In the genomic region with DNA sequence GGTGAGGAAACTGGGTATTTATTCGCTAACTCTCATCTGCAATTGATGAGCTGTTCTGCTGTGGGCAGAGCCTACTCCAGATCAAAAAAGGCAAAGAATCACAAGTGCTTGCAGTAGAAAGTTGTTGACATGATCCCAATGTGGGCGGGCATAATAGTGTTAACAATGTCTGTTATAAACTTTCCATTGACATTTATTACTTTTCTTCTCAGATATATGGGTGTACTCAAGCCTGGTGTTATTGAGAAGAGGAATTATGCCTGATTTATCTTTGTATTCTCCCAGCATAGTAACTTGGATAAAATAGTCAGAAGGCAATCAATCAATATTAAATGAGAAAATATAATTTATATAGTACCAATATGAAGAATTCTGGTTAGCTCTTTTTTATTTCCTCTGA, we compare ENCODE assay signal across 23 cellular contexts. TPM values are rescaled to one million over a fixed set of nuclear protein-coding genes. Genes with fewer than 3 reads are reported as not detected.
DNase-seq lines count a peak whose midpoint lies in the region; ATAC-seq, FAIRE-seq and TF ChIP-seq lines count a peak whose summit lies in the region.
"Had no signal": no experiment of that assay in that cellular context is flagged by ENCODE, and none has a peak within 500 bp of the region (broad histone marks: within the 10 kb centered on the region; RNA-seq: fewer than 3 reads in every experiment).

No MANE protein-coding gene starts in this region.

- DNase-seq in NCI-H510A treated with DMSO at 0.1 percent for 48 hours (lab: John Stamatoyannopoulos, UW) (peak; percentile 1), NCI-H510A (lab: John Stamatoyannopoulos, UW) (no peak), RKO (ENCODE audit: low spot score) (peak; percentile 67), left colon (no peak), prostate gland (ENCODE audit: low spot score) (peak; percentile 9), sciatic nerve (ENCODE audit: low spot score) (no peak), small intestine (no peak)
- DNase-seq: Caco-2; CD4-positive, CD25-positive, alpha-beta regulatory T cell; CD8-positive, alpha-beta T cell; DMS153; DND-41; H9 had no signal

- intact Hi-C loops in left colon (cut with DNase I, micrococcal nuclease) (no loop called here), prostate gland (cut with DNase I) (no loop called here), sciatic nerve (cut with DNase I) (no loop called here)

- no peak for FAIRE-seq in small intestine (lab: Jason Lieb, UNC)
- FAIRE-seq: A204.1, G401.6, GM12892 had no signal

- no peak for TF ChIP-seq POLR2A in prostate gland (IDR thresholded peaks at IDR 0.05)

- ATAC-seq in left colon (peak; percentile 65), sciatic nerve (no peak), HG02763 (IDR thresholded peaks at IDR 0.05; ENCODE audit: unreplicated experiment) (no peak)
- ATAC-seq: CD8-positive, alpha-beta T cell; GM23338; HCT116 had no signal

- H3K4me3 ChIP-seq in prostate gland, result no peak overlapping the region
- no peak overlapping the region for H3K4me3 ChIP-seq in small intestine (ENCODE audit: low read depth in 1 of 2, low read length in 2 of 2)
- H3K4me3 ChIP-seq: BLaER1, GM23338 had no signal

- no peak for TF ChIP-seq CTCF in prostate gland (IDR thresholded peaks at IDR 0.05)

- H3K4me1 ChIP-seq in prostate gland (replicated peaks) (no peaks in the 10 kb centered on the region), small intestine (ENCODE audit: control insufficient read depth in 2 of 2, insufficient read depth in 1 of 2, low read depth in 1 of 2, low read length in 1 of 2) (no peaks in the 10 kb centered on the region)
- H3K4me1 ChIP-seq: Caco-2 had no signal

- H3K27me3 ChIP-seq in prostate gland (replicated peaks; ENCODE audit: insufficient read depth), result no peaks in the 10 kb centered on the region
- H3K27me3 ChIP-seq in small intestine (ENCODE audit: control insufficient read depth in 2 of 2, insufficient read depth in 2 of 2, low read length in 2 of 2), result no peaks in the 10 kb centered on the region
- H3K27me3 ChIP-seq: BLaER1 had no signal

- no peak overlapping the region for H3K27ac ChIP-seq in prostate gland
- no peak overlapping the region for H3K27ac ChIP-seq in small intestine (ENCODE audit: low read depth in 1 of 2, low read length in 1 of 2)
- H3K27ac ChIP-seq: 22Rv1, BLaER1, C4-2B had no signal

- no peaks in the 10 kb centered on the region for H3K36me3 ChIP-seq in prostate gland
- H3K36me3 ChIP-seq in small intestine (ENCODE audit: control insufficient read depth in 2 of 2, insufficient read depth in 2 of 2, low read length in 2 of 2), result no peaks in the 10 kb centered on the region
- H3K36me3 ChIP-seq: BLaER1 had no signal

- WGBS in prostate gland, result 35% methylated on average over 2 of the region's 2 CpGs
- 74 to 86% (median 76%) methylated on average over 2 of the region's 2 CpGs for WGBS in small intestine, 3 donors

- no peaks in the 10 kb centered on the region for H3K9me3 ChIP-seq in prostate gland
- H3K9me3 ChIP-seq in small intestine (ENCODE audit: control insufficient read depth, low read depth), result no peaks in the 10 kb centered on the region
- H3K9me3 ChIP-seq: BLaER1, Caco-2 had no signal

RNA-seq across cellular contexts. Expression of gene ZNF474, which starts 47.8 kb away (rescaled TPM):
- not detected for total RNA-seq in left colon
- 1 to 10 TPM in 1 of 2 donors, not detected in 1; 1.7 TPM for total RNA-seq in prostate gland
- total RNA-seq in sciatic nerve, result 0.80 TPM
- under 1 TPM in 1 of 3 donors, not detected in 2; 0.04 TPM for polyA plus RNA-seq in small intestine
- total RNA-seq: B cell; Caco-2; CD8-positive, alpha-beta T cell; H9 had no signal
- polyA plus RNA-seq: GM23338 had no signal

Comparison
In these comparisons a context has a peak if more than half of its experiments do, and no peak if none do; other contexts are left out.
1. DNase-seq: peak in NCI-H510A treated with DMSO at 0.1 percent for 48 hours (single experiment), RKO (single experiment) and prostate gland (single experiment); none in NCI-H510A (single experiment), left colon (0 of 2), sciatic nerve (single experiment) and small intestine (single experiment).